16 cellular contexts compared by ENCODE assay signal in genomic region chr2:226611944-226612318, GRCh38.
DNase-seq lines count a peak whose midpoint lies in the region; ATAC-seq and TF ChIP-seq lines count a peak whose summit lies in the region.
"Had no signal": no experiment of that assay in that cellular context is flagged by ENCODE, and none has a peak within 500 bp of the region (broad histone marks: within the 10 kb centered on the region; RNA-seq: fewer than 3 reads in every experiment).

No MANE protein-coding gene starts in this region.

- H3K27ac Mint-ChIP-seq in natural killer cell treated with Interleukin-12 subunit alpha and Interleukin-12 subunit beta and Interleukin-15 and Interleukin-18, amount 100 ng/mL, for 72 hours: no peak overlapping the region
- H3K27ac Mint-ChIP-seq: activated naive CD4-positive, alpha-beta T cell treated with anti-CD3 and anti-CD28 coated beads, Interleukin-2, amount 50 U/mL, for 24 hours; CD8-positive, alpha-beta memory T cell had no signal

- H3K27ac ChIP-seq in SK-N-SH (ENCODE audit: low read depth in 2 of 2, low read length in 1 of 2): peak overlapping the region in 1 of 2 experiments; percentile 72; a peak in 2 of 4 replicates
- H3K27ac ChIP-seq: heart left ventricle had no signal

- H3K4me2 ChIP-seq in SK-N-SH: peak overlapping the region; percentile 43
- peak overlapping the region; percentile 16 for H3K4me2 ChIP-seq in skeletal muscle satellite cell (ENCODE audit: low read length)

- H3K4me1 ChIP-seq in SK-N-SH (ENCODE audit: control insufficient read depth in 1 of 2, insufficient read depth in 2 of 2, low read depth in 1 of 2, low read length in 1 of 2) (peaks cover 0 to 13% of the 10 kb centered on the region in 2 experiments; a peak in 3 of 4 replicates), skeletal muscle satellite cell (ENCODE audit: control insufficient read depth, insufficient read depth, low read length) (peaks cover 31% of the 10 kb centered on the region)
- H3K4me1 ChIP-seq: heart left ventricle had no signal

- peaks cover 26% of the 10 kb centered on the region for H3F3A ChIP-seq in SK-N-SH (replicated peaks; ENCODE audit: insufficient read depth)

- H3K4me1 Mint-ChIP-seq in natural killer cell treated with Interleukin-12 subunit alpha and Interleukin-12 subunit beta and Interleukin-15 and Interleukin-18, amount 100 ng/mL, for 72 hours (ENCODE audit: low read depth in 2 of 2): no peaks in the 10 kb centered on the region
- H3K4me1 Mint-ChIP-seq: central memory CD8-positive, alpha-beta T cell had no signal

- H3K9ac ChIP-seq in SK-N-SH: no peak overlapping the region; the same call in 1 of the 2 replicates
- no peak overlapping the region for H3K9ac ChIP-seq in skeletal muscle satellite cell (ENCODE audit: low read depth, low read length)

- POLR2A ChIA-PET in SK-N-SH (lab: Yijun Ruan, JAX): no interaction called here

- CTCF ChIA-PET in SK-N-SH (lab: Yijun Ruan, JAX): interaction anchor here (1.5 kb wide), 1 partner anchor 11 kb away, joined by 3 read pairs; no protein-coding TSS in a partner anchor

- H3K36me3 ChIP-seq in SK-N-SH (replicated peaks in 1 of 2; ENCODE audit: control insufficient read depth in 1 of 2, insufficient read depth in 2 of 2, low read length in 1 of 2) (no peaks in the 10 kb centered on the region), skeletal muscle satellite cell (ENCODE audit: insufficient read depth, low read length) (no peaks in the 10 kb centered on the region)
- H3K36me3 ChIP-seq: heart left ventricle had no signal

- no peak overlapping the region for H3K4me3 Mint-ChIP-seq in natural killer cell treated with Interleukin-12 subunit alpha and Interleukin-12 subunit beta and Interleukin-15 and Interleukin-18, amount 100 ng/mL, for 72 hours
- H3K4me3 Mint-ChIP-seq: activated naive CD4-positive, alpha-beta T cell treated with anti-CD3 and anti-CD28 coated beads, Interleukin-2, amount 50 U/mL, for 24 hours; CD8-positive, alpha-beta memory T cell; central memory CD8-positive, alpha-beta T cell had no signal

- WGBS in SK-N-SH (ENCODE audit: low lambda C conversion rate): 20% methylated on average over 3 of the region's 3 CpGs

- no peak overlapping the region; a peak in 1 of 4 replicates for H3K4me3 ChIP-seq in SK-N-SH (ENCODE audit: low read depth in 2 of 2, low read length in 1 of 2)
- no peak overlapping the region for H3K4me3 ChIP-seq in skeletal muscle satellite cell (ENCODE audit: low read length)
- H3K4me3 ChIP-seq: heart left ventricle had no signal

- TF ChIP-seq RAD21 in SK-N-SH (IDR thresholded peaks at IDR 0.05; ENCODE audit: low read length): no peak

- H3K27me3 ChIP-seq in SK-N-SH (ENCODE audit: insufficient read depth) (no peaks in the 10 kb centered on the region), skeletal muscle satellite cell (ENCODE audit: control insufficient read depth, insufficient read depth, low read length) (no peaks in the 10 kb centered on the region)
- H3K27me3 ChIP-seq: heart left ventricle had no signal

- peak in 1 of 2 experiments; percentile 59; a peak in 1 of 4 replicates for TF ChIP-seq EP300 in SK-N-SH (IDR thresholded peaks at IDR 0.05; ENCODE audit: borderline replicate concordance in 1 of 2, low read depth in 1 of 2, low read length in 1 of 2)

- no peaks in the 10 kb centered on the region for H4K20me1 ChIP-seq in SK-N-SH (ENCODE audit: insufficient read depth)

- no peaks in the 10 kb centered on the region for H3K9me2 ChIP-seq in SK-N-SH

- H3K27me3 Mint-ChIP-seq in natural killer cell treated with Interleukin-12 subunit alpha and Interleukin-12 subunit beta and Interleukin-15 and Interleukin-18, amount 100 ng/mL, for 72 hours: peaks cover 3 to 15% of the 10 kb centered on the region in 2 donors
- H3K27me3 Mint-ChIP-seq: activated naive CD4-positive, alpha-beta T cell treated with anti-CD3 and anti-CD28 coated beads, Interleukin-2, amount 50 U/mL, for 24 hours had no signal

- no peak overlapping the region for H2AFZ ChIP-seq in SK-N-SH (ENCODE audit: low read depth)

- DNase-seq in HCEC 1CT (peak; percentile 81), SK-N-SH (no peak), fibroblast of peridontal ligament (ENCODE audit: extremely low read depth) (peak; percentile 56), DMS153 (lab: John Stamatoyannopoulos, UW) (no peak), NCI-H2081 (lab: John Stamatoyannopoulos, UW) (no peak)
- DNase-seq in natural killer cell treated with Interleukin-12 subunit alpha and Interleukin-12 subunit beta and Interleukin-15 and Interleukin-18, amount 100 ng/mL, for 72 hours (ENCODE audit: low spot score): no peak
- DNase-seq in stimulated activated CD8-positive, alpha-beta memory T cell treated with anti-CD3 and anti-CD28 coated beads, Interleukin-4, amount 100 ng/mL, for 48 hours: no peak
- DNase-seq: activated CD4-positive, CD25-positive, alpha-beta regulatory T cell; CD8-positive, alpha-beta memory T cell; heart left ventricle; NCI-H1930; NCI-H526 treated with DMSO at 0.1 percent for 48 hours; RPMI8226 had no signal

- H3K9me3 Mint-ChIP-seq in natural killer cell treated with Interleukin-12 subunit alpha and Interleukin-12 subunit beta and Interleukin-15 and Interleukin-18, amount 100 ng/mL, for 72 hours: peaks cover 6% of the 10 kb centered on the region
- H3K9me3 Mint-ChIP-seq: activated naive CD4-positive, alpha-beta T cell treated with anti-CD3 and anti-CD28 coated beads, Interleukin-2, amount 50 U/mL, for 24 hours; CD8-positive, alpha-beta memory T cell; central memory CD8-positive, alpha-beta T cell had no signal

- TF ChIP-seq CTCF in SK-N-SH (IDR thresholded peaks at IDR 0.05): no peak

- ATAC-seq in natural killer cell treated with Interleukin-12 subunit alpha and Interleukin-12 subunit beta and Interleukin-15 and Interleukin-18, amount 100 ng/mL, for 72 hours: no peak
- ATAC-seq: heart left ventricle had no signal

- H3K9me3 ChIP-seq in SK-N-SH: no peaks in the 10 kb centered on the region
- H3K9me3 ChIP-seq in skeletal muscle satellite cell (replicated peaks; ENCODE audit: low read length): no peaks in the 10 kb centered on the region
- H3K9me3 ChIP-seq: heart left ventricle had no signal

- H3K79me2 ChIP-seq in SK-N-SH (ENCODE audit: insufficient read depth): no peaks in the 10 kb centered on the region

- H3K36me3 Mint-ChIP-seq in natural killer cell treated with Interleukin-12 subunit alpha and Interleukin-12 subunit beta and Interleukin-15 and Interleukin-18, amount 100 ng/mL, for 72 hours: no peaks in the 10 kb centered on the region
- H3K36me3 Mint-ChIP-seq: activated naive CD4-positive, alpha-beta T cell treated with anti-CD3 and anti-CD28 coated beads, Interleukin-2, amount 50 U/mL, for 24 hours; CD8-positive, alpha-beta memory T cell had no signal

TF ChIP-seq in SK-N-SH, 30 proteins besides CTCF, POLR2A, EP300 and RAD21:
- peak; percentile 73 for TF ChIP-seq FOSL2 (IDR thresholded peaks at IDR 0.05; ENCODE audit: borderline replicate concordance, low read depth)
- TF ChIP-seq FOXM1 (IDR thresholded peaks at IDR 0.05; ENCODE audit: low read depth): no peak
- TF ChIP-seq MEF2A (IDR thresholded peaks at IDR 0.05; ENCODE audit: borderline replicate concordance, low read depth): peak; percentile 22; the same call in 1 of the 2 replicates
- TF ChIP-seq NFIC (IDR thresholded peaks at IDR 0.05; ENCODE audit: borderline replicate concordance): peak; percentile 55
- no peak for TF ChIP-seq ELF1 (IDR thresholded peaks at IDR 0.05)
- TF ChIP-seq USF1 (IDR thresholded peaks at IDR 0.05; ENCODE audit: borderline replicate concordance, low read depth): no peak
- peak; percentile 48; the same call in 1 of the 2 replicates for TF ChIP-seq TCF12 (IDR thresholded peaks at IDR 0.05)
- peak; percentile 52; the same call in 1 of the 2 replicates for TF ChIP-seq PBX3 (IDR thresholded peaks at IDR 0.05)
- TF ChIP-seq GATA2 (CRISPR knock-in tag; IDR thresholded peaks at IDR 0.05): no peak
- TF ChIP-seq JUND (IDR thresholded peaks at IDR 0.05): peak; percentile 49
- TF ChIP-seq CHD2 (IDR thresholded peaks at IDR 0.05; ENCODE audit: low read length, partially characterized antibody): no peak

Comparison
In these comparisons a context has a peak if more than half of its experiments do, and no peak if none do; other contexts are left out.
1. DNase-seq: peak in HCEC 1CT (single experiment) and fibroblast of peridontal ligament (single experiment); none in SK-N-SH (single experiment), DMS153 (single experiment), natural killer cell treated with Interleukin-12 subunit alpha and Interleukin-12 subunit beta and Interleukin-15 and Interleukin-18, amount 100 ng/mL, for 72 hours (single experiment), NCI-H2081 (0 of 2) and stimulated activated CD8-positive, alpha-beta memory T cell treated with anti-CD3 and anti-CD28 coated beads, Interleukin-4, amount 100 ng/mL, for 48 hours (single experiment).